In the genomic region with DNA sequence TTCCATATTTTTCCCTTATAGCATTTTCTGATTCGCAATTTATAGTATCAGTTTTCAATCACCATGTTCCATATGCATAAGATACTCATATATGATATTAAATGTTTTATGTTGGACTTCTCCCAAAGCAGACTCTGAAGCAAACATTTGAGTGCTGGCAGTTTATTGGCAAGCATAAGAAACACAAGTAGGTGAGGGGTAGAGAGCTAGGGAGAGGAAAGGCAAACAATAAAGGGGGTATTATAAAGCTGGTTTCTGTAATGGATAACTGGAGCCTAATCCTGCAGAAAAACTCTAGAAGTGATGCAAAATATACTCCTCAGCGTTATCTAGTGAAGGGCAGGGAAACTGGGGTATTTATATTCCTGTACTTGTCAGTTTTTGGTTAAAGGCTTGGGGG, we compare ENCODE assay signal across 15 cellular contexts.
"Had no signal": no experiment of that assay in that cellular context is flagged by ENCODE, and none has a peak within 500 bp of the region (broad histone marks: within the 10 kb centered on the region; RNA-seq: fewer than 3 reads in every experiment).

No MANE protein-coding gene starts in this region.

- DNase-seq: effector memory CD8-positive, alpha-beta T cell; glutamatergic neuron; immature natural killer cell; kidney; occipital lobe; pancreas; right cardiac atrium; small intestine; stimulated activated CD4-positive, alpha-beta T cell treated with anti-CD3 and anti-CD28 coated beads, Interleukin-12 subunit alpha, Interleukin-12 subunit beta, amount 100 ng/mL, for 4 hours; stimulated activated naive CD4-positive, alpha-beta T cell treated with Interleukin-2 at 50 U/mL for 16 hours; trophoblast cell had no signal

- H3K9me3 ChIP-seq: esophagus muscularis mucosa, gastroesophageal sphincter, pancreas had no signal

- H3K4me3 ChIP-seq: esophagus muscularis mucosa, gastroesophageal sphincter, pancreas had no signal

- H3K36me3 ChIP-seq: esophagus muscularis mucosa, gastroesophageal sphincter, pancreas had no signal

- H3K27me3 ChIP-seq: esophagus muscularis mucosa, gastroesophageal sphincter, pancreas had no signal

- H3K27ac ChIP-seq: epithelial cell of prostate, esophagus muscularis mucosa, gastroesophageal sphincter, pancreas had no signal

- ATAC-seq: effector memory CD8-positive, alpha-beta T cell; gastroesophageal sphincter; natural killer cell treated with Interleukin-12 subunit alpha and Interleukin-12 subunit beta and Interleukin-15 and Interleukin-18, amount 100 ng/mL, for 72 hours; pancreas; right cardiac atrium had no signal
